Comparison of ENCODE assay signal across 8 cellular contexts in the genomic region with DNA sequence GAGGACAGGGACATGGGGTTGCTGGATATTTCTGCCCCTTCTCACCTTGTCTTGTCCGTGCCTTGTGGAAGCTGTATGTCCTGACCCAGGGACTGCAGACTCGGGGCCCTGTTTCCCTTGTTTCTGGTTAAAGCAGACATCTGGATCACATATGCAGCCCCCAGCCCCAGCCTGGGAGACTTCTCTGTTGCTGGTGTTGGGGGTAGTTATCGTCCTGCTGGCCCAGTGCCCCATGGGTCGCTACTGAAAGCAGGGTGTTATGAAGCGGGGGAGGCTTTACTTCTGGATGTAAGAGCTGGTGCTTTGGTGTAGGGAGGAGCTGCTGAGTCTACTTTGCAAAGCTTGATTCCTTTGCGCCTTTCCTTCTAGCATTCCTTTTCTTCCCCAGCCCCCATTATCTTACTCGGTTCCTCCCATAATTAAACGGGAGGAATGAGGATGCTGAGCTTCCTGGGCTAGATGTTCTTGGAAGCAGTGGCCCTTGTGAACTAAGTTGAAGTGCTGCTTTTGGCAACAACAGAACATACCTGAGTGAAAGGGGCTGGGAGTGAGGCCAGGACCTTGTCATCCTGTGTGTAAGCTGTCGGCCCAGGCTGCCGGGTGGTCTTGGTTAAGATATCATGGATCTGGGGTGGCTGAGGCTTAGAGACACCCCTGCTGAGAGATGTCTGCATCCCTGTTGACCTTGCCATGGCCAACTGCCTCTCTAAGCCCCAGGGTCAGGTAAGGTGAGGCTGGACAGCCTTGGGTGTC. TPM values are rescaled to one million over a fixed set of nuclear protein-coding genes. Genes with fewer than 3 reads are reported as not detected.
DNase-seq lines count a peak whose midpoint lies in the region; ATAC-seq, FAIRE-seq and TF ChIP-seq lines count a peak whose summit lies in the region.

No MANE protein-coding gene starts in this region.

- ATAC-seq in HG02798 (IDR thresholded peaks at IDR 0.05; ENCODE audit: poor library complexity, unreplicated experiment): no peak
- ATAC-seq in activated CD4-positive, CD25-positive, alpha-beta regulatory T cell treated with anti-CD3 and anti-CD28 coated beads, Interleukin-2, amount 50 U/mL, for 24 hours: no peak

- peak overlapping the region in 1 of 3 donors; percentile 47 for H3K9ac ChIP-seq in skeletal muscle tissue (ENCODE audit: low read depth in 1 of 3, low read length in 3 of 3)

- no peak for DNase-seq in HFF-Myc (ENCODE audit: extremely low read depth, low read depth)
- DNase-seq in glutamatergic neuron: no peak
- DNase-seq in DMS53 treated with DMSO at 0.1 percent for 48 hours (lab: John Stamatoyannopoulos, UW; ENCODE audit: unreplicated experiment): no peak
- DNase-seq in HTR-8/SVneo (ENCODE audit: insufficient read length, low spot score): no peak

- H3K4me1 Mint-ChIP-seq in glutamatergic neuron (ENCODE audit: low read depth, unreplicated experiment): peaks cover 21% of the 10 kb centered on the region

- H3K4me1 ChIP-seq in skeletal muscle tissue (ENCODE audit: control insufficient read depth in 3 of 3, insufficient read depth in 3 of 3, low read length in 3 of 3): peaks cover 34 to 43% (median 35%) of the 10 kb centered on the region in 3 donors

- H3K27ac ChIP-seq in VCaP (peak overlapping the region; percentile 100), skeletal muscle tissue (ENCODE audit: low read depth, low read length) (no peak overlapping the region)

- no peak for FAIRE-seq in HTR-8/SVneo (lab: Jason Lieb, UNC)

- H3K27me3 Mint-ChIP-seq in glutamatergic neuron (ENCODE audit: unreplicated experiment): peaks cover 19% of the 10 kb centered on the region

- H3K27ac Mint-ChIP-seq in glutamatergic neuron (ENCODE audit: unreplicated experiment): no peak overlapping the region

- no peaks in the 10 kb centered on the region for H3K9me3 ChIP-seq in skeletal muscle tissue (ENCODE audit: control insufficient read depth in 3 of 3, low read length in 3 of 3)

- H3K36me3 Mint-ChIP-seq in glutamatergic neuron (ENCODE audit: unreplicated experiment): no peaks in the 10 kb centered on the region

- H3K9me3 Mint-ChIP-seq in glutamatergic neuron (ENCODE audit: unreplicated experiment): peaks cover 7% of the 10 kb centered on the region

- peak overlapping the region; percentile 89 for H3K4me3 Mint-ChIP-seq in glutamatergic neuron (ENCODE audit: unreplicated experiment)

- TF ChIP-seq CTCF in HFF-Myc (IDR thresholded peaks at IDR 0.05; ENCODE audit: low read depth, low read length, missing control alignments): no peak
- no peak for TF ChIP-seq CTCF in VCaP (conservative IDR thresholded peaks at IDR 0.05)
- no peak for TF ChIP-seq CTCF in glutamatergic neuron (IDR thresholded peaks at IDR 0.05; ENCODE audit: partially characterized antibody, unreplicated experiment)

- no peaks in the 10 kb centered on the region for H3K27me3 ChIP-seq in skeletal muscle tissue (ENCODE audit: control insufficient read depth in 3 of 3, insufficient read depth in 3 of 3, low read length in 3 of 3)

- H3K36me3 ChIP-seq in skeletal muscle tissue (ENCODE audit: control insufficient read depth in 3 of 3, insufficient read depth in 3 of 3, low read length in 3 of 3): peaks cover 0 to 3% (median 0%) of the 10 kb centered on the region in 3 donors

- H3K4me3 ChIP-seq in HFF-Myc (replicated peaks; ENCODE audit: low read depth, low read length) (peak overlapping the region; percentile 69), skeletal muscle tissue (ENCODE audit: low read length in 3 of 3) (peak overlapping the region; percentile 13 to 50 (median 35))

RNA-seq across cellular contexts. Expression of a gene that starts 3.4 kb away (rescaled TPM):
- total RNA-seq in glutamatergic neuron (ENCODE audit: unreplicated experiment): 92.4 TPM
- 6.8 TPM for total RNA-seq in skeletal muscle tissue

Comparison
In these comparisons a context has a peak if more than half of its experiments do, and no peak if none do; other contexts are left out.
1. RNA of a gene that starts 3.4 kb away (total RNA-seq): 92.4 TPM in glutamatergic neuron (single experiment); 6.8 TPM in skeletal muscle tissue (single experiment); every median in the first group is over 10 times any median in the second.